25 cellular contexts compared by ENCODE assay signal in the genomic region with DNA sequence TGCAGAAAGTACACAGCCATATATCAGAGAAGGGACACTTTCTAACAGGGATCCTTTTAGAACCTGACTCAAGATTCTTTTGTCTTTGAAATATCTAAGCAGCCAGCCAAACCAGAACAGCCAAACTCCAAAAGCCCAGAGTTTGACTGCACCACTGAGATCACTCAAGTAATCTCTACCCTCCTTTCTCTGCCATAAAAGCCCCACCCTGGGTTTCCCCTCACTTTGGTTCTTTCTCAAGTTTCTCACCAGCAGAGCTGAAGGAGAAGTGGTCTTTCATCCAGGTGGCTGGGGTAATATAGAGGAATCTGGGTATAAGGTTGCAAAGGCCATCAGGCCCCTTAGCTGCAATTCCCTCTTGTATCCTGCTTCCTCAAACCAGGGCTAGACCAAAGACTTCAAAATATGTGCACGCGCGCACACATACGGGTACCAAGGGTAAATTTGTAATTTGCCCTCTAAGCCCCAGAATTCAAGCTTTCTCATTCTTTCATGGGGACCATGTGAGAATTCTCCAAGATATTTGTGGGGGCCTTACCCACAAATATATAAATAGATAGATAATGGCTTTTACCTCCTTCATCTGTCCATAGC. TPM values are rescaled to one million over a fixed set of nuclear protein-coding genes. Genes with fewer than 3 reads are reported as not detected.
A peak's percentile ranks its signal among the peaks of the same experiment; 100 is the strongest.
DNase-seq lines count a peak whose midpoint lies in the region; ATAC-seq, FAIRE-seq and TF ChIP-seq lines count a peak whose summit lies in the region.
"Had no signal": no experiment of that assay in that cellular context is flagged by ENCODE, and none has a peak within 500 bp of the region (broad histone marks: within the 10 kb centered on the region; RNA-seq: fewer than 3 reads in every experiment).

No MANE protein-coding gene starts in this region.

- no peak for TF ChIP-seq CTCF in GM13977 (IDR thresholded peaks at IDR 0.05; ENCODE audit: extremely low read depth, insufficient read depth, missing control alignments)
- TF ChIP-seq CTCF in OCI-LY3 (IDR thresholded peaks at IDR 0.05; ENCODE audit: low read depth, low read length) = no peak
- TF ChIP-seq CTCF in bronchial epithelial cell (IDR thresholded peaks at IDR 0.05; ENCODE audit: insufficient read depth, low read length, severe bottlenecking) = no peak

- H3K4me1 Mint-ChIP-seq in stimulated activated naive B cell treated with anti-CD40 and anti-IgM and Interleukin-4, amounts not matched to agents 10 μg/mL and 1 μg/mL and 100 μg/mL, for 72 hours = peaks cover 0 to 4% of the 10 kb centered on the region in 2 donors
- H3K4me1 Mint-ChIP-seq: CD4-positive, CD25-positive, alpha-beta regulatory T cell; CD8-positive, alpha-beta memory T cell; IgD-negative memory B cell had no signal

- peak overlapping the region; percentile 14 for H3K27ac Mint-ChIP-seq in stimulated activated naive B cell treated with anti-CD40 and anti-IgM and Interleukin-4, amounts not matched to agents 10 μg/mL and 1 μg/mL and 100 μg/mL, for 72 hours
- H3K27ac Mint-ChIP-seq: CD4-positive, CD25-positive, alpha-beta regulatory T cell; CD8-positive, alpha-beta memory T cell had no signal

- no peaks in the 10 kb centered on the region for H3K9me3 Mint-ChIP-seq in stimulated activated naive B cell treated with anti-CD40 and anti-IgM and Interleukin-4, amounts not matched to agents 10 μg/mL and 1 μg/mL and 100 μg/mL, for 72 hours

- H3K27me3 ChIP-seq in OCI-LY3 (ENCODE audit: low read depth, low read length) (no peaks in the 10 kb centered on the region), bronchial epithelial cell (ENCODE audit: control insufficient read depth, insufficient read depth, low read length) (no peaks in the 10 kb centered on the region)

- H3K27ac ChIP-seq in OCI-LY3 (ENCODE audit: low read length) = peak overlapping the region; percentile 46; the same call in 1 of the 2 replicates

- no peak overlapping the region for H2AFZ ChIP-seq in OCI-LY3 (ENCODE audit: low read depth, low read length)

- no peaks in the 10 kb centered on the region for H3K36me3 Mint-ChIP-seq in stimulated activated naive B cell treated with anti-CD40 and anti-IgM and Interleukin-4, amounts not matched to agents 10 μg/mL and 1 μg/mL and 100 μg/mL, for 72 hours
- H3K36me3 Mint-ChIP-seq: CD4-positive, CD25-positive, alpha-beta regulatory T cell; IgD-negative memory B cell had no signal

- DNase-seq in GM13977 (ENCODE audit: low spot score) (peak; percentile 26), bronchial epithelial cell (ENCODE audit: low read depth) (no peak), LoVo (ENCODE audit: low spot score) (no peak), A172 (ENCODE audit: low spot score) (no peak)
- DNase-seq in stimulated activated naive B cell treated with anti-CD40 and anti-IgM and Interleukin-4, amounts not matched to agents 10 μg/mL and 1 μg/mL and 100 μg/mL, for 72 hours = no peak
- DNase-seq: ACHN; BE2C; C1 segment of cervical spinal cord; CD4-positive, CD25-positive, alpha-beta regulatory T cell; CD8-positive, alpha-beta memory T cell; COR-L47; DMS 273 treated with DMSO at 0.1 percent for 48 hours; DMS53; DND-41; EL; GOT3; H7; Kasumi-1; KG1 had no signal

- H3K4me1 ChIP-seq in OCI-LY3 (ENCODE audit: low read length) = peaks cover 28% of the 10 kb centered on the region
- H3K4me1 ChIP-seq: BE2C had no signal

- H3K27me3 Mint-ChIP-seq in stimulated activated naive B cell treated with anti-CD40 and anti-IgM and Interleukin-4, amounts not matched to agents 10 μg/mL and 1 μg/mL and 100 μg/mL, for 72 hours = peaks cover 22 to 30% of the 10 kb centered on the region in 2 donors

- H3K9me3 ChIP-seq in OCI-LY3 (ENCODE audit: insufficient read depth, low read length) = no peaks in the 10 kb centered on the region

- in situ Hi-C loops in GM13977 (cut with MboI; ENCODE audit: low pct_unique_long_range_greater_than_20kb, low sequenced_read_pairs, unreplicated experiment) = no loop called here

- H3K4me3 Mint-ChIP-seq in stimulated activated naive B cell treated with anti-CD40 and anti-IgM and Interleukin-4, amounts not matched to agents 10 μg/mL and 1 μg/mL and 100 μg/mL, for 72 hours = no peak overlapping the region
- H3K4me3 Mint-ChIP-seq: CD4-positive, CD25-positive, alpha-beta regulatory T cell; CD8-positive, alpha-beta memory T cell; IgD-negative memory B cell had no signal

- no peak overlapping the region for H3K9ac ChIP-seq in OCI-LY3 (ENCODE audit: low read length)

- ATAC-seq in stimulated activated naive B cell treated with anti-CD40 and anti-IgM and Interleukin-4, amounts not matched to agents 10 μg/mL and 1 μg/mL and 100 μg/mL, for 72 hours (replicated peaks) = peak in 1 of 2 donors; percentile 70
- no peak for ATAC-seq in GM19452 (IDR thresholded peaks at IDR 0.05; ENCODE audit: unreplicated experiment)
- ATAC-seq: HepG2 had no signal

- peak; percentile 7 for FAIRE-seq in bronchial epithelial cell (lab: Jason Lieb, UNC)
- FAIRE-seq: A204.1, HepG2 had no signal

- no peaks in the 10 kb centered on the region for H4K20me1 ChIP-seq in OCI-LY3 (ENCODE audit: insufficient read depth, low read length)

- H3K4me3 ChIP-seq in OCI-LY3 (ENCODE audit: low read length) (no peak overlapping the region), bronchial epithelial cell (ENCODE audit: low read depth, low read length) (no peak overlapping the region)

- no peaks in the 10 kb centered on the region for H3K79me2 ChIP-seq in OCI-LY3 (ENCODE audit: low read length)

- H3K4me2 ChIP-seq in OCI-LY3 (ENCODE audit: low read length) = peak overlapping the region; percentile 37; the same call in 1 of the 2 replicates

- H3K36me3 ChIP-seq in OCI-LY3 (replicated peaks; ENCODE audit: low read depth, low read length) (no peaks in the 10 kb centered on the region), bronchial epithelial cell (ENCODE audit: control insufficient read depth, insufficient read depth, low read length) (no peaks in the 10 kb centered on the region)
- H3K36me3 ChIP-seq: BE2C had no signal

RNA-seq across cellular contexts. Expression of gene GPX5, which starts 42.9 kb away (rescaled TPM):
- total RNA-seq in bronchial epithelial cell = not detected in 2 replicates
- not detected in 2 replicates for total RNA-seq in A172 (2014; rRNA removed; shearing (Covaris generic))
- total RNA-seq: CD4-positive, CD25-positive, alpha-beta regulatory T cell; CD8-positive, alpha-beta memory T cell; G401; H7; HepG2 had no signal

RNA-seq across cellular contexts. Expression of gene GPX6, which starts 53.0 kb away (rescaled TPM):
- not detected in 2 replicates for total RNA-seq in bronchial epithelial cell
- not detected in 2 replicates for total RNA-seq in A172 (2014; rRNA removed; shearing (Covaris generic))
- total RNA-seq: CD4-positive, CD25-positive, alpha-beta regulatory T cell; CD8-positive, alpha-beta memory T cell; G401; H7; HepG2 had no signal
